Comparison of ENCODE assay signal across 8 cellular contexts in the genomic region with DNA sequence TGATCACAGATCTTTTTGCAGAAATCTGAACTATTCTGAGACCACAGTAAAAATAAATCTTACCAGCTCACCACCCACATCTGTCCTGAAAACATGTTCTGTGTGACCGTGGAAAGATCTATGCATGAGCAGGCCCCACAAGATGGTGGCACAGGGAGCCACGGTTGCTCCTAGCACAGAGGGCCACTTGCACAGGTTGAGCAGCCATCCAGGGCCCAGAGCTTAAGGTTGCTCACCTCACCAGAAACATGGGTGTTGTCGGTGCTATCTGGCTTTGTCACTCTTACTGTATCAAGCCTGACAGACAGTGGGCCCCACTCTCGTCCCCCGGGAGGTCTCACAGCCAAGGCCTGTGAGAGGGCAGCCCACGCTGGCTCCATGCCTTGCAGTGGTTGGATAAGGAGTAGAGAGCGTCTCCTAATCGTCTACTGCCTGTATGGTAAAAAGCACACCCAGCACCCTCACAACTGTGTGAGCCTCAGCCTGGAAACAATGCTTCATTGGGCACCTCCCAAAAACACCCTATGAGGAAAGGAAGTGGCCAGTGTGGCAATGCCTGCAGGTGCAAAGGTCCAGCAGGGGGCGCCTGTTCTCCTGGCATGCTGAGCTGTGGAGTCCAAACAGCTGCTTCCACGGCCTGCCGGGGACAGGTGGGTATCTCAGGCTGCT. TPM values are rescaled to one million over a fixed set of nuclear protein-coding genes. Genes with fewer than 3 reads are reported as not detected.
DNase-seq lines count a peak whose midpoint lies in the region; ATAC-seq and TF ChIP-seq lines count a peak whose summit lies in the region.

No MANE protein-coding gene starts in this region.

- H4K20me1 ChIP-seq in MM.1S (ENCODE audit: insufficient read depth, low read length) = no peaks in the 10 kb centered on the region

- DNase-seq in CD14-positive monocyte (ENCODE audit: low spot score) (peak; percentile 80), MM.1S (peak; percentile 24), T-helper 22 cell (ENCODE audit: low read depth) (peak; percentile 27), astrocyte of the spinal cord (ENCODE audit: low read depth, low spot score) (peak; percentile 66), iPS-NIHi11 (ENCODE audit: low spot score) (peak; percentile 92)
- peak; percentile 38 to 52 for DNase-seq in stimulated activated CD4-positive, alpha-beta T cell treated with anti-CD3 and anti-CD28 coated beads, Interleukin-1b, Interleukin-23, amount 100 ng/mL, for 1 hour (ENCODE audit: low read depth in 2 of 2)

- peaks cover 2% of the 10 kb centered on the region; the same call in 1 of the 2 replicates for H3K79me2 ChIP-seq in MM.1S (ENCODE audit: low read length)

- peaks cover 54 to 79% of the 10 kb centered on the region in 2 donors for H3K36me3 Mint-ChIP-seq in CD14-positive monocyte

- in situ Hi-C loops in astrocyte of the spinal cord (cut with HindIII; ENCODE audit: low sequenced_read_pairs) = no loop called here

- H3K4me2 ChIP-seq in MM.1S (ENCODE audit: low read depth, low read length) = no peak overlapping the region

- no peaks in the 10 kb centered on the region for H3K9me3 ChIP-seq in MM.1S (replicated peaks; ENCODE audit: insufficient read depth, low read length)

- H2AFZ ChIP-seq in MM.1S (ENCODE audit: low read length) = no peak overlapping the region

- H3K27ac ChIP-seq in MM.1S (ENCODE audit: low read length) = no peak overlapping the region

- no peaks in the 10 kb centered on the region for H3K27me3 ChIP-seq in MM.1S (replicated peaks; ENCODE audit: insufficient read depth, low read length)

- TF ChIP-seq CTCF in CD14-positive monocyte (IDR thresholded peaks at IDR 0.05) (peak; percentile 95), MM.1S (IDR thresholded peaks at IDR 0.05; ENCODE audit: low read length) (peak; percentile 81), astrocyte of the spinal cord (IDR thresholded peaks at IDR 0.05; ENCODE audit: low read depth, low read length) (peak; percentile 92)

- no peaks in the 10 kb centered on the region for H3K9me2 ChIP-seq in MM.1S (replicated peaks; ENCODE audit: insufficient read depth, low read length)

- no peaks in the 10 kb centered on the region for H3F3A ChIP-seq in MM.1S (ENCODE audit: insufficient read depth, low read length)

- ATAC-seq in GM19438 (IDR thresholded peaks at IDR 0.05; ENCODE audit: low read depth, unreplicated experiment) (peak; percentile 63), GM18517 (IDR thresholded peaks at IDR 0.05; ENCODE audit: unreplicated experiment) (no peak)

- peaks cover 0 to 11% (median 5%) of the 10 kb centered on the region in 7 donors for H3K9me3 Mint-ChIP-seq in CD14-positive monocyte

- H3K27me3 Mint-ChIP-seq in CD14-positive monocyte (ENCODE audit: low read depth in 3 of 3) = no peaks in the 10 kb centered on the region

- peak overlapping the region in 6 of 7 donors; percentile 42 to 74 (median 54) for H3K27ac Mint-ChIP-seq in CD14-positive monocyte

- H3K4me3 Mint-ChIP-seq in CD14-positive monocyte = no peak overlapping the region

- intact Hi-C loops in CD14-positive monocyte (cut with micrococcal nuclease) = no loop called here

- no peaks in the 10 kb centered on the region for H3K4me1 ChIP-seq in MM.1S (ENCODE audit: low read length)

- H3K36me3 ChIP-seq in MM.1S (replicated peaks; ENCODE audit: insufficient read depth, low read length) = peaks cover 4% of the 10 kb centered on the region; the same call in 1 of the 2 replicates

- H3K9ac ChIP-seq in MM.1S (ENCODE audit: low read length) = no peak overlapping the region

- peaks cover 2% of the 10 kb centered on the region for H3K4me1 Mint-ChIP-seq in CD14-positive monocyte

- H3K4me3 ChIP-seq in MM.1S (ENCODE audit: low read length) (no peak overlapping the region), astrocyte of the spinal cord (ENCODE audit: low read depth, low read length) (no peak overlapping the region)

RNA-seq across cellular contexts. Expression of gene TUBB6, which starts 19.6 kb away (rescaled TPM):
- polyA plus RNA-seq in CD14-positive monocyte = 10 to 100 TPM; 15.8 to 27.6 TPM

RNA-seq across cellular contexts. Expression of gene AFG3L2, which starts 49.4 kb away (rescaled TPM):
- 10 to 100 TPM; 13.9 to 15.5 TPM for polyA plus RNA-seq in CD14-positive monocyte

Comparison
In these comparisons a context has a peak if more than half of its experiments do, and no peak if none do; other contexts are left out.
1. DNase-seq: peak in every context shown above with its lines; median percentile 92 in iPS-NIHi11; 80 in CD14-positive monocyte; 66 in astrocyte of the spinal cord; 45 in stimulated activated CD4-positive, alpha-beta T cell treated with anti-CD3 and anti-CD28 coated beads, Interleukin-1b, Interleukin-23, amount 100 ng/mL, for 1 hour; 27 in T-helper 22 cell; 24 in MM.1S.